Comparison of ENCODE assay signal across 17 cellular contexts in genomic region chr9:89621676-89622075, GRCh38.
"Had no signal": no experiment of that assay in that cellular context is flagged by ENCODE, and none has a peak within 500 bp of the region (broad histone marks: within the 10 kb centered on the region; RNA-seq: fewer than 3 reads in every experiment).

No MANE protein-coding gene starts in this region.

- H3K27me3 ChIP-seq: adrenal gland, cardiac muscle cell had no signal

- H3K4me3 ChIP-seq: adrenal gland, cardiac muscle cell, coronary artery, lung had no signal

- H3K27ac ChIP-seq: adrenal gland, cardiac muscle cell, coronary artery, parathyroid adenoma had no signal

- H3K4me1 ChIP-seq: parathyroid adenoma had no signal

- H3K4me2 ChIP-seq: SK-N-SH had no signal

- ATAC-seq: stimulated activated effector memory CD8-positive, alpha-beta T cell treated with anti-CD3 and anti-CD28 coated beads, Interleukin-12 subunit alpha, Interleukin-12 subunit beta, amount 100 ng/mL, for 72 hours; T-cell had no signal

- H3K9me3 ChIP-seq: adrenal gland, SK-N-SH had no signal

- H3K9ac ChIP-seq: parathyroid adenoma, SK-N-SH had no signal

- H3K79me2 ChIP-seq: parathyroid adenoma had no signal

- H2AFZ ChIP-seq: parathyroid adenoma had no signal

- H3K36me3 ChIP-seq: adrenal gland, cardiac muscle cell had no signal

- DNase-seq: activated CD4-positive, alpha-beta T cell treated with anti-CD3 and anti-CD28 coated beads for 1 hour; activated CD4-positive, alpha-beta T cell treated with anti-CD3 and anti-CD28 coated beads, Interleukin-2, amount 50 U/mL, for 48 hours; activated naive CD4-positive, alpha-beta T cell treated with anti-CD3 and anti-CD28 coated beads, Interleukin-2, amount 50 U/mL, for 16 hours; adrenal gland; foreskin fibroblast; immature natural killer cell; naive B cell; SK-N-SH; stimulated activated CD4-positive, alpha-beta T cell treated with anti-CD3 and anti-CD28 coated beads, Interleukin-12 subunit alpha, Interleukin-12 subunit beta, amount 100 ng/mL, for 4 hours; stimulated activated CD4-positive, alpha-beta T cell treated with anti-CD3 and anti-CD28 coated beads, Interleukin-2, amount 100 ng/mL, for 24 hours; T-cell; trophoblast cell had no signal
